Comparison of ENCODE assay signal across 17 cellular contexts in the genomic region with DNA sequence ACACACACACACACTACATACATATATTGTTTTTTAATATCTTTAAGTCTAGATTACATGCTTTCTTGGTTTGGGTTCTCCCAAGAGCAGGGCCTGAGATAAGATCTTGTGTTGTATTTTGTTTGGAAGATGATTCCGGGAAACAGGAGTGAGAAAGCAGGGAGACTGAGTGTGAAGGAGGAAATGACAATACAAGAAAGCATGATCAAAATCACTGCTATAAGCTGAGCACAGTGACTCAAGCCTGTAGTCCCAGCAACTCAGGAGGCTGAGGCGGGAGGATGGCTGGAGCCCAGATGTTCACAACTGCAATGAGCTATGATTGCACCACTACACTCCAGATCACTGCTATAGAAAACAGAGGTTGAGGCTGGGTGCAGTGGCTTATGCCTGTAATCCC.
A peak's percentile ranks its signal among the peaks of the same experiment; 100 is the strongest.
DNase-seq lines count a peak whose midpoint lies in the region; ATAC-seq, FAIRE-seq and TF ChIP-seq lines count a peak whose summit lies in the region.
"Had no signal": no experiment of that assay in that cellular context is flagged by ENCODE, and none has a peak within 500 bp of the region (broad histone marks: within the 10 kb centered on the region; RNA-seq: fewer than 3 reads in every experiment).

No MANE protein-coding gene starts in this region.

- H3K4ac ChIP-seq in trophoblast cell (ENCODE audit: low read depth, low read length) = no peak overlapping the region

- H3K18ac ChIP-seq in trophoblast cell (ENCODE audit: low read length) = no peak overlapping the region

- no peaks in the 10 kb centered on the region for H3K9me3 ChIP-seq in trophoblast cell (ENCODE audit: insufficient read depth, low read depth, low read length)
- H3K9me3 ChIP-seq: BE2C had no signal

- H2BK5ac ChIP-seq in trophoblast cell (ENCODE audit: low read depth, low read length, poor library complexity) = no peak overlapping the region

- H3K79me1 ChIP-seq in trophoblast cell (ENCODE audit: low read length) = no peaks in the 10 kb centered on the region

- no peak overlapping the region for H4K12ac ChIP-seq in trophoblast cell (ENCODE audit: low read depth, low read length)

- no peak overlapping the region for H2AK5ac ChIP-seq in trophoblast cell (ENCODE audit: low read length)

- no peak overlapping the region for H2AFZ ChIP-seq in trophoblast cell (ENCODE audit: insufficient read depth, low read length, poor library complexity)

- no peaks in the 10 kb centered on the region for H3K4me1 ChIP-seq in trophoblast cell (ENCODE audit: control insufficient read depth in 1 of 2, insufficient read depth in 2 of 2, low read length in 2 of 2)
- H3K4me1 ChIP-seq: BE2C had no signal

- no peak overlapping the region for H3K4me3 ChIP-seq in fibroblast of pulmonary artery (replicated peaks; ENCODE audit: low read depth, low read length)
- no peak overlapping the region for H3K4me3 ChIP-seq in trophoblast cell (ENCODE audit: low read depth, low read length)

- no peak overlapping the region for H2BK12ac ChIP-seq in trophoblast cell (ENCODE audit: low read length)

- DNase-seq in GM03348 (ENCODE audit: low spot score) (peak; percentile 16), RPMI7951 (ENCODE audit: low read depth) (peak; percentile 27), fibroblast of pulmonary artery (ENCODE audit: low read depth) (peak; percentile 61), trophoblast cell (peak; percentile 83 to 84), frontal cortex (ENCODE audit: low spot score in 2 of 2) (no peak)
- no peak for DNase-seq in activated CD4-positive, CD25-positive, alpha-beta regulatory T cell (lab: John Stamatoyannopoulos, UW)
- DNase-seq: BE2C; CD8-positive, alpha-beta memory T cell; DND-41; H9; KBM-7; NCI-H1092; NCI-H446 treated with DMSO at 0.1 percent for 48 hours; NCI-H774; SHP77 had no signal

- no peaks in the 10 kb centered on the region for H3K27me3 ChIP-seq in trophoblast cell (ENCODE audit: insufficient read depth, low read length)
- H3K27me3 ChIP-seq: BE2C had no signal

- no peak overlapping the region for H3K23ac ChIP-seq in trophoblast cell (ENCODE audit: low read length)

- no peak overlapping the region for H4K91ac ChIP-seq in trophoblast cell (ENCODE audit: low read depth, low read length)

- no peak overlapping the region for H3K9ac ChIP-seq in trophoblast cell (ENCODE audit: low read length)

- TF ChIP-seq CTCF in fibroblast of pulmonary artery (IDR thresholded peaks at IDR 0.05; ENCODE audit: low read length, missing control alignments) = no peak

- H2BK120ac ChIP-seq in trophoblast cell (ENCODE audit: insufficient read depth, low read length, poor library complexity) = no peak overlapping the region

- no peak overlapping the region for H4K8ac ChIP-seq in trophoblast cell (ENCODE audit: low read depth, low read length)

- FAIRE-seq in frontal cortex (lab: Jason Lieb, UNC) = no peak

- H3K4me2 ChIP-seq in trophoblast cell (ENCODE audit: low read length) = no peak overlapping the region

- H3K27ac ChIP-seq in trophoblast cell (ENCODE audit: low read depth, low read length) = no peak overlapping the region

- ATAC-seq in GM19397 (IDR thresholded peaks at IDR 0.05; ENCODE audit: unreplicated experiment) (no peak), HG03139 (IDR thresholded peaks at IDR 0.05; ENCODE audit: unreplicated experiment) (no peak)

- no peaks in the 10 kb centered on the region for H3K79me2 ChIP-seq in trophoblast cell (ENCODE audit: control insufficient read depth, insufficient read depth, low read length, poor library complexity)

- no peaks in the 10 kb centered on the region for H3K36me3 ChIP-seq in trophoblast cell (ENCODE audit: control insufficient read depth in 1 of 2, insufficient read depth in 2 of 2, low read length in 2 of 2)
- H3K36me3 ChIP-seq: BE2C had no signal

- WGBS in trophoblast cell (ENCODE audit: extremely low coverage, insufficient coverage, insufficient read length) = no CpG with 5 or more reads among the region's 2 CpGs

- no peak overlapping the region for H3K14ac ChIP-seq in trophoblast cell (ENCODE audit: low read length)

Comparison
In these comparisons a context has a peak if more than half of its experiments do, and no peak if none do; other contexts are left out.
1. DNase-seq: peak in GM03348 (single experiment), RPMI7951 (single experiment), fibroblast of pulmonary artery (single experiment) and trophoblast cell (2 of 2); none in activated CD4-positive, CD25-positive, alpha-beta regulatory T cell (0 of 4) and frontal cortex (0 of 2).